ENCODE assay signal across 6 cellular contexts in the genomic region with DNA sequence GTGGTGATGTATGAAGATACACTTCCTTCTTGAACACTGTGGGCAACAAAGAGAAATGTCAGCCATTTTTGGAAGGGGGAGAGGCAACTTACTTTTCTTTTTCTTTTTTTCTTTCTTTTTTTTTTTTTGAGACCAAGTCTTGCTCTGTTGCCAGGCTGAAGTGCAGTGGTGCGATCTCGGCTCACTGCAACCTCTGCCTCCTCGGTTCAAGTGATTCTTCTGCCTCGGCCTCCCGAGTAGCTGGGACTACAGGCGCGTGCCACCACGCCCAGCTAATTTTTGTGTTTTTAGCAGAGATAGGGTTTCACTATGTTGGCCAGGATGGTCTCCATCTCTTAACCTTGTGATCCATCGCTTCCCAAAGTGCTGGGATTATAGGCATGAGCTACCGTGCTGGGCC. TPM values are rescaled to one million over a fixed set of nuclear protein-coding genes. Genes with fewer than 3 reads are reported as not detected.
DNase-seq lines count a peak whose midpoint lies in the region; ATAC-seq and TF ChIP-seq lines count a peak whose summit lies in the region.
"Not testable (repeated sequence)": the region's sequence is repeated elsewhere in the genome, so short reads cannot be mapped to it uniquely, and the experiment has no call there.

No MANE protein-coding gene starts in this region.

- not testable (repeated sequence) for ATAC-seq in DND-41 (ENCODE audit: insufficient read depth, low read depth); T-helper 17 cell

- H3K4me3 Mint-ChIP-seq in T-helper 17 cell (peak overlapping the region; percentile 25), glutamatergic neuron (ENCODE audit: unreplicated experiment) (peak overlapping the region; percentile 95)

- not testable (repeated sequence) for TF ChIP-seq EP300 in transverse colon (IDR thresholded peaks at IDR 0.05; ENCODE audit: low read depth)

- not testable (repeated sequence) for TF ChIP-seq POLR2A in transverse colon (IDR thresholded peaks at IDR 0.05)

- H3K4me2 ChIP-seq in DND-41 (ENCODE audit: insufficient read depth, low read length) = peak overlapping the region; percentile 68

- peak overlapping the region; percentile 97 for H3K9ac ChIP-seq in DND-41 (ENCODE audit: low read depth, low read length)

- H3K4me1 Mint-ChIP-seq in T-helper 17 cell (peaks cover 35% of the 10 kb centered on the region), glutamatergic neuron (ENCODE audit: low read depth, unreplicated experiment) (peaks cover 20% of the 10 kb centered on the region)

- peaks cover 41% of the 10 kb centered on the region for H3K9me3 Mint-ChIP-seq in glutamatergic neuron (ENCODE audit: unreplicated experiment)

- not testable (repeated sequence) for H2AFZ ChIP-seq in DND-41 (ENCODE audit: low read depth, low read length)

- H3K27ac ChIP-seq in DND-41 (ENCODE audit: low read length) (peak overlapping the region; percentile 99), neutrophil (peak overlapping the region; percentile 100), transverse colon (peak overlapping the region; percentile 97 to 100 (median 98))

- intact Hi-C loops in transverse colon (cut with DNase I; ENCODE audit: low total_unique reads) = not testable (repeated sequence)

- H4K20me1 ChIP-seq in DND-41 (ENCODE audit: insufficient read depth, low read length) = peaks cover 50% of the 10 kb centered on the region

- H3K27me3 Mint-ChIP-seq in T-helper 17 cell = not testable (repeated sequence)
- H3K27me3 Mint-ChIP-seq in glutamatergic neuron (ENCODE audit: unreplicated experiment) = peaks cover 26% of the 10 kb centered on the region

- H3K4me1 ChIP-seq in DND-41 (ENCODE audit: insufficient read depth, low read length) (peaks cover 44% of the 10 kb centered on the region), neutrophil (ENCODE audit: control insufficient read depth in 1 of 2, insufficient read depth in 1 of 2, low read depth in 1 of 2, low read length in 1 of 2) (peaks cover 33 to 35% of the 10 kb centered on the region in 2 experiments), transverse colon (peaks cover 30 to 42% (median 36%) of the 10 kb centered on the region in 4 donors)

- DNase-seq in DND-41; T-helper 17 cell; astrocyte of the spinal cord (ENCODE audit: low read depth, low spot score); glutamatergic neuron; transverse colon: not testable (repeated sequence)

- H3K36me3 ChIP-seq in DND-41 (ENCODE audit: insufficient read depth, low read length) (peaks cover 72% of the 10 kb centered on the region), neutrophil (peaks cover 61% of the 10 kb centered on the region), transverse colon (peaks cover 0 to 34% (median 12%) of the 10 kb centered on the region in 4 donors)

- 87 to 95% methylated on average over 8 to 10 of the region's 10 CpGs for WGBS in transverse colon (ENCODE audit: low coverage in 1 of 2), 2 donors

- peak overlapping the region in 1 of 2 experiments; percentile 91; a peak in 1 of 4 replicates for H3K4me3 ChIP-seq in DND-41 (ENCODE audit: low read depth in 1 of 2, low read length in 2 of 2)
- peak overlapping the region; percentile 80 for H3K4me3 ChIP-seq in astrocyte of the spinal cord (ENCODE audit: low read depth, low read length)
- H3K4me3 ChIP-seq in neutrophil (ENCODE audit: low read depth in 1 of 2, low read length in 1 of 2); transverse colon: not testable (repeated sequence)

- H3K79me2 ChIP-seq in DND-41 (ENCODE audit: insufficient read depth, low read length) = peaks cover 46% of the 10 kb centered on the region

- peak overlapping the region; percentile 98 for H3K27ac Mint-ChIP-seq in T-helper 17 cell
- H3K27ac Mint-ChIP-seq in glutamatergic neuron (ENCODE audit: unreplicated experiment) = peak overlapping the region; percentile 91

- not testable (repeated sequence) for H3K27me3 ChIP-seq in DND-41 (ENCODE audit: insufficient read depth, low read length, poor library complexity); neutrophil; transverse colon

- TF ChIP-seq CTCF in DND-41 (IDR thresholded peaks at IDR 0.05; ENCODE audit: borderline replicate concordance, extremely low read depth, low read length, poor library complexity, severe bottlenecking); astrocyte of the spinal cord (IDR thresholded peaks at IDR 0.05; ENCODE audit: low read depth, low read length); glutamatergic neuron (IDR thresholded peaks at IDR 0.05; ENCODE audit: partially characterized antibody, unreplicated experiment); neutrophil (IDR thresholded peaks at IDR 0.05); transverse colon (IDR thresholded peaks at IDR 0.05): not testable (repeated sequence)

- not testable (repeated sequence) for H3K36me3 Mint-ChIP-seq in T-helper 17 cell (ENCODE audit: low read depth); glutamatergic neuron (ENCODE audit: unreplicated experiment)

- in situ Hi-C loops in astrocyte of the spinal cord (cut with HindIII; ENCODE audit: low sequenced_read_pairs); transverse colon (cut with MboI; ENCODE audit: low pct_ligation_motif_present in 1 of 4, low pct_unique_long_range_greater_than_20kb in 1 of 4, low sequenced_read_pairs in 3 of 4): not testable (repeated sequence)

- not testable (repeated sequence) for H3K9me3 ChIP-seq in DND-41 (ENCODE audit: insufficient read depth, low read length, severe bottlenecking); T-helper 17 cell (ENCODE audit: control insufficient read depth, low read length, poor library complexity, severe bottlenecking); neutrophil; transverse colon

RNA-seq across cellular contexts. Expression of gene DDIT3, which starts 2.6 kb away (rescaled TPM):
- 100 to 1,000 TPM; 115 to 145 TPM for total RNA-seq in T-helper 17 cell
- total RNA-seq in glutamatergic neuron (ENCODE audit: unreplicated experiment) = 70.9 TPM
- 100 to 1,000 TPM in 2 of 4 donors, 10 to 100 TPM in 2; 27.6 to 338 (median 67.6) TPM for total RNA-seq in transverse colon

RNA-seq across cellular contexts. Expression of gene MBD6, which starts 4.9 kb away (rescaled TPM):
- total RNA-seq in T-helper 17 cell (10 to 100 TPM; 82.4 to 93.5 TPM), glutamatergic neuron (ENCODE audit: unreplicated experiment) (108 TPM), transverse colon (100 to 1,000 TPM in 1 of 4 donors, 10 to 100 TPM in 3; 36.6 to 155 (median 51.0) TPM)

RNA-seq across cellular contexts. Expression of gene DCTN2, which starts 29.3 kb away (rescaled TPM):
- 10 to 100 TPM; 63.9 to 78.8 TPM for total RNA-seq in T-helper 17 cell
- 484 TPM for total RNA-seq in glutamatergic neuron (ENCODE audit: unreplicated experiment)
- total RNA-seq in transverse colon = 100 to 1,000 TPM; 154 to 344 (median 175) TPM

RNA-seq across cellular contexts. Expression of gene MARS1, which starts 29.9 kb away (rescaled TPM):
- 100 to 1,000 TPM; 175 to 180 TPM for total RNA-seq in T-helper 17 cell
- 870 TPM for total RNA-seq in glutamatergic neuron (ENCODE audit: unreplicated experiment)
- total RNA-seq in transverse colon = 100 to 1,000 TPM in 2 of 4 donors, 10 to 100 TPM in 2; 39.0 to 184 (median 103) TPM

RNA-seq across cellular contexts. Expression of gene KIF5A, which starts 32.1 kb away (rescaled TPM):
- total RNA-seq in T-helper 17 cell = under 1 TPM; 0.35 to 0.63 TPM
- 314 TPM for total RNA-seq in glutamatergic neuron (ENCODE audit: unreplicated experiment)
- total RNA-seq in transverse colon = 1 to 10 TPM; 1.3 to 6.2 (median 1.6) TPM
